In the genomic region with DNA sequence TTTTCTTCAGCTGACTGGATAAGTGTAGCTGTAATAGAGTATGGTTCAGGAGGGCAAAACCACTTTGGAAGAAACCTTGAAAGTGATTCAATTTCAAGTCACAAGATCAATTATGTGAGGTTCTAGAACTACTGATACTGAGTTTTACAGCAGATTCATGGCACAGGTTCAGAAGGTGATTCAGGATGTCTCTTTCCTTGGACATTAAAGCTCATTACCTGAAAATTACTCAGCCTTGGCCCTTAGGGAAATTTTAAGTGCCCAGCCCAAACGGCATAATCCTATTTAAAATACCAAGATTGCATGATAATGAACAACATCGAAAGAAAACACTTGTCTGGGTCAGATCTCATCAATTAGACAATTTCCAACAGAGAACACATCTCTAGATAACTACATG, we compare ENCODE assay signal across 24 cellular contexts.
A peak's percentile ranks its signal among the peaks of the same experiment; 100 is the strongest.
DNase-seq lines count a peak whose midpoint lies in the region; ATAC-seq and TF ChIP-seq lines count a peak whose summit lies in the region.
"Had no signal": no experiment of that assay in that cellular context is flagged by ENCODE, and none has a peak within 500 bp of the region (broad histone marks: within the 10 kb centered on the region; RNA-seq: fewer than 3 reads in every experiment).

No MANE protein-coding gene starts in this region.

- H3K36me3 ChIP-seq in GM23248 (ENCODE audit: low read depth) (no peaks in the 10 kb centered on the region), PC-3 (ENCODE audit: low read depth, low read length) (no peaks in the 10 kb centered on the region), osteoblast (ENCODE audit: insufficient read depth, low read length) (no peaks in the 10 kb centered on the region), body of pancreas (replicated peaks in 1 of 2; ENCODE audit: insufficient read depth in 1 of 2, low read depth in 2 of 2) (no peaks in the 10 kb centered on the region)
- H3K36me3 ChIP-seq: colonic mucosa, pancreas, right lobe of liver, thoracic aorta had no signal

- peak overlapping the region; percentile 41; the same call in 1 of the 2 replicates for H3K4me3 ChIP-seq in GM23248
- peak overlapping the region; percentile 50 for H3K4me3 ChIP-seq in PC-3 (ENCODE audit: low read length)
- H3K4me3 ChIP-seq in epithelial cell of esophagus (ENCODE audit: low read length): no peak overlapping the region
- no peak overlapping the region for H3K4me3 ChIP-seq in osteoblast (ENCODE audit: insufficient read depth, low read length)
- no peak overlapping the region for H3K4me3 ChIP-seq in body of pancreas
- H3K4me3 ChIP-seq: colonic mucosa, GM12878, K562, pancreas, right lobe of liver, thoracic aorta had no signal

- POLR2A ChIA-PET in PC-3 (lab: Charles Lee; ENCODE audit: unreplicated experiment): interaction anchor here (0.7 to 1.1 kb wide), 5 partner anchors 12 to 114 kb away, joined by 3 to 12 read pairs (median 4); no protein-coding TSS in a partner anchor

- no peak for TF ChIP-seq POLR2A in body of pancreas (IDR thresholded peaks at IDR 0.05)
- no peak for TF ChIP-seq POLR2A in GM18505 (IDR thresholded peaks at IDR 0.05; ENCODE audit: borderline replicate concordance, extremely low read depth, insufficient read depth, insufficient read length)

- H3K4me1 ChIP-seq in GM23248 (ENCODE audit: insufficient read depth): peaks cover 43% of the 10 kb centered on the region
- peaks cover 77% of the 10 kb centered on the region for H3K4me1 ChIP-seq in PC-3 (ENCODE audit: insufficient read depth, low read length)
- peaks cover 21% of the 10 kb centered on the region for H3K4me1 ChIP-seq in osteoblast (ENCODE audit: insufficient read depth, low read length)
- H3K4me1 ChIP-seq in body of pancreas: peaks cover 30% of the 10 kb centered on the region
- H3K4me1 ChIP-seq: colonic mucosa had no signal

- intact Hi-C loops in PC-3 (cut with micrococcal nuclease): loop anchor here (1.0 to 10.0 kb wide), 3 partner anchors 56 to 492 kb away; no protein-coding TSS in a partner anchor
- intact Hi-C loops in left ventricle myocardium superior (cut with micrococcal nuclease): no loop called here
- intact Hi-C loops in body of pancreas (cut with DNase I): no loop called here

- H3K27me3 ChIP-seq in GM23248 (replicated peaks; ENCODE audit: insufficient read depth): no peaks in the 10 kb centered on the region
- H3K27me3 ChIP-seq in PC-3 (ENCODE audit: low read length): no peaks in the 10 kb centered on the region
- no peaks in the 10 kb centered on the region for H3K27me3 ChIP-seq in osteoblast (ENCODE audit: insufficient read depth, low read length)
- no peaks in the 10 kb centered on the region for H3K27me3 ChIP-seq in body of pancreas
- H3K27me3 ChIP-seq: colonic mucosa, pancreas, right lobe of liver had no signal

- ATAC-seq in PC-3: peak; percentile 29
- no peak for ATAC-seq in left ventricle myocardium superior
- no peak for ATAC-seq in body of pancreas
- ATAC-seq in GM18505 (IDR thresholded peaks at IDR 0.05; ENCODE audit: unreplicated experiment): no peak
- ATAC-seq: activated CD8-positive, alpha-beta memory T cell treated with anti-CD3 and anti-CD28 coated beads, Interleukin-2, amount 10 ng/mL, durations not matched to agents 7 days and 5 days; activated T-helper 17 cell treated with anti-CD3 and anti-CD28 coated beads, Interleukin-2, amount 50 U/mL, for 72 hours; CD8-positive, alpha-beta T cell; GM12878; pancreas; right lobe of liver; stimulated activated effector memory CD8-positive, alpha-beta T cell treated with anti-CD3 and anti-CD28 coated beads, Interleukin-12 subunit alpha, Interleukin-12 subunit beta, amount 100 ng/mL, for 72 hours had no signal

- H3K9me2 ChIP-seq in GM23248 (ENCODE audit: insufficient read depth) (no peaks in the 10 kb centered on the region; the same call in 1 of the 2 replicates), PC-3 (replicated peaks; ENCODE audit: low read length) (no peaks in the 10 kb centered on the region)

- H3F3A ChIP-seq in GM23248 (ENCODE audit: insufficient read depth) (peaks cover 42% of the 10 kb centered on the region), PC-3 (ENCODE audit: low read length, unreplicated experiment) (peaks cover 19% of the 10 kb centered on the region)

- WGBS in GM23248 (ENCODE audit: low coverage in 1 of 2, low lambda C conversion rate in 2 of 2, missing lambda C conversion rate in 2 of 2), 2 experiments: 27 to 30% methylated on average over 2 of the region's 2 CpGs
- 87 to 91% methylated on average over 2 of the region's 2 CpGs for WGBS in body of pancreas, 2 donors

- H3K79me2 ChIP-seq in GM23248 (ENCODE audit: insufficient read depth): no peaks in the 10 kb centered on the region
- H3K79me2 ChIP-seq in PC-3 (ENCODE audit: low read length): no peaks in the 10 kb centered on the region
- no peaks in the 10 kb centered on the region for H3K79me2 ChIP-seq in osteoblast (ENCODE audit: insufficient read depth, low read length)

- TF ChIP-seq CTCF in PC-3 (conservative IDR thresholded peaks at IDR 0.05; ENCODE audit: low read depth, low read length) (no peak), epithelial cell of esophagus (IDR thresholded peaks at IDR 0.05; ENCODE audit: insufficient read depth, low read depth, low read length, missing control alignments) (no peak), osteoblast (IDR thresholded peaks at IDR 0.05; ENCODE audit: extremely low read depth, low read depth, low read length) (no peak), body of pancreas (IDR thresholded peaks at IDR 0.05) (no peak)

- no peaks in the 10 kb centered on the region for H4K20me1 ChIP-seq in GM23248 (ENCODE audit: insufficient read depth)
- no peaks in the 10 kb centered on the region for H4K20me1 ChIP-seq in PC-3 (ENCODE audit: low read length)
- H4K20me1 ChIP-seq in osteoblast (ENCODE audit: insufficient read depth, low read length): no peaks in the 10 kb centered on the region

- CTCF ChIA-PET in PC-3 (lab: Charles Lee): interaction anchor here (0.7 kb wide), 1 partner anchor 104 kb away, joined by 3 read pairs; no protein-coding TSS in a partner anchor

- H3K4me2 ChIP-seq in GM23248 (ENCODE audit: unreplicated experiment): peak overlapping the region; percentile 69
- H3K4me2 ChIP-seq in PC-3 (ENCODE audit: low read length): peak overlapping the region; percentile 81
- H3K4me2 ChIP-seq in osteoblast (ENCODE audit: insufficient read depth, low read length): peak overlapping the region; percentile 61

- peak overlapping the region; percentile 33; the same call in 1 of the 2 replicates for H3K9ac ChIP-seq in GM23248
- H3K9ac ChIP-seq in PC-3 (ENCODE audit: low read length): peak overlapping the region; percentile 73

- in situ Hi-C loops in GM23248 (cut with MboI): no loop called here

- BruUV-seq in PC-3 (replicated peaks; lab: Mats Ljungman, UMichigan): no TSS peak

- peak overlapping the region; percentile 73 for H2AFZ ChIP-seq in GM23248
- H2AFZ ChIP-seq in PC-3 (ENCODE audit: low read length): peak overlapping the region; percentile 23; the same call in 1 of the 2 replicates
- H2AFZ ChIP-seq in osteoblast (ENCODE audit: low read length): peak overlapping the region; percentile 48

- DNase-seq in GM23248 (peak; percentile 50), PC-3 (peak; percentile 92), epithelial cell of esophagus (ENCODE audit: low read depth) (peak; percentile 75), osteoblast (ENCODE audit: insufficient read length, low spot score, missing footprints) (no peak), left ventricle myocardium superior (no peak), body of pancreas (no peak)
- DNase-seq: activated CD4-positive, alpha-beta T cell treated with anti-CD3 and anti-CD28 coated beads for 48 hours; activated CD8-positive, alpha-beta memory T cell treated with anti-CD3 and anti-CD28 coated beads, Interleukin-2, amount 10 ng/mL, durations not matched to agents 7 days and 5 days; activated naive CD8-positive, alpha-beta T cell treated with anti-CD3 and anti-CD28 coated beads for 36 hours; CD8-positive, alpha-beta T cell; colonic mucosa; foreskin melanocyte; hypothalamus; MV-4-11; naive B cell; NCI-H187; pancreas; right lobe of liver had no signal

- H3K27ac ChIP-seq in GM23248 (peak overlapping the region; percentile 66), PC-3 (ENCODE audit: low read length) (peak overlapping the region; percentile 97), osteoblast (ENCODE audit: low read depth, low read length) (peak overlapping the region; percentile 71), body of pancreas (no peak overlapping the region)
- H3K27ac ChIP-seq: colonic mucosa, pancreas, right lobe of liver, thoracic aorta had no signal

- H3K9me3 ChIP-seq in GM23248 (ENCODE audit: low read depth) (no peaks in the 10 kb centered on the region), PC-3 (ENCODE audit: low read length) (no peaks in the 10 kb centered on the region), osteoblast (ENCODE audit: low read depth, low read length) (no peaks in the 10 kb centered on the region), body of pancreas (no peaks in the 10 kb centered on the region)
- H3K9me3 ChIP-seq: colonic mucosa, pancreas, right lobe of liver, thoracic aorta had no signal

Comparison
In these comparisons a context has a peak if more than half of its experiments do, and no peak if none do; other contexts are left out.
1. DNase-seq: peak in GM23248 (single experiment), PC-3 (single experiment) and epithelial cell of esophagus (single experiment); none in osteoblast (single experiment), left ventricle myocardium superior (single experiment) and body of pancreas (0 of 4).
2. H2AFZ ChIP-seq: peak in every context shown above with its lines; median percentile 73 in GM23248; 48 in osteoblast; 23 in PC-3.
3. H3K27ac ChIP-seq: peak in GM23248 (single experiment), PC-3 (single experiment) and osteoblast (single experiment); none in body of pancreas (0 of 4).
4. H3K4me3 ChIP-seq: peak in GM23248 (single experiment) and PC-3 (single experiment); none in epithelial cell of esophagus (single experiment), osteoblast (single experiment) and body of pancreas (0 of 2).
5. Peak in every context shown above with its lines, with median percentiles within 50 percentile points of each other: H3K4me2 ChIP-seq.